19 cellular contexts compared by ENCODE assay signal in the genomic region with DNA sequence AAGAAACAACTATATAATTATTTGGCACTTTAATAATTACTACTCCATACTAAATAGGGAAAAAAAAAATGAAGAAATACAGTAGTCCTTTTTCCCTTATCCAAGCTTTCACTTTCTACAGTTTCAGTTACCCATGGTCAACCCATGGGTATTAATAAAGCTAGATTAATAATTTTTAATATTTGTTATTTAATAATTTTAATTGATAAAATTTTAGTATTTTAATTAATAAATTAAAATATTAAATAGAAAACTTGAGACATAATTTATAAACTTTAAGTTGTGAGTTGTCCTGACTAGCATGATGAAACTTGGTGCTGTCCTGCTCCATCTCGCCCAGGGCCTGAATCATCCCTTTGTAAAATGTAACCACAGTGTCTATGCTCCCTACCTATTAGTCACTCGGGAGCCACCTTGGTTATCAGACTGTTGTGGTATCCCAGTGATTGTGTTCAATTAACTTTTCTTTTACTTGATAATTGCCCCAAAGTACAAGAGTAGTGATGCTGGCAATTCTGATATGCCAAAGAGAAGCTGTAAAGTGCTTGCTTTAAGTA.
DNase-seq lines count a peak whose midpoint lies in the region; ATAC-seq and TF ChIP-seq lines count a peak whose summit lies in the region.
"Had no signal": no experiment of that assay in that cellular context is flagged by ENCODE, and none has a peak within 500 bp of the region (broad histone marks: within the 10 kb centered on the region; RNA-seq: fewer than 3 reads in every experiment).

No MANE protein-coding gene starts in this region.

- H3K4me3 Mint-ChIP-seq in osteocyte (ENCODE audit: unreplicated experiment): no peak overlapping the region
- H3K4me3 Mint-ChIP-seq: activated naive CD8-positive, alpha-beta T cell treated with anti-CD3 and anti-CD28 coated beads for 36 hours; CD4-positive, alpha-beta T cell had no signal

- H2AFZ ChIP-seq in PC-3 (ENCODE audit: low read length): no peak overlapping the region

- BruUV-seq in PC-3 (replicated peaks; lab: Mats Ljungman, UMichigan): no TSS peak

- H3K27me3 ChIP-seq in PC-3 (ENCODE audit: low read length) (no peaks in the 10 kb centered on the region), tibial nerve (no peaks in the 10 kb centered on the region)
- H3K27me3 ChIP-seq: left lung had no signal

- H3K27ac ChIP-seq in PC-3 (ENCODE audit: low read length): no peak overlapping the region
- no peak overlapping the region for H3K27ac ChIP-seq in tibial nerve
- H3K27ac ChIP-seq: left lung had no signal

- no peaks in the 10 kb centered on the region for H3K9me3 ChIP-seq in PC-3 (ENCODE audit: low read length)
- H3K9me3 ChIP-seq in tibial nerve: no peaks in the 10 kb centered on the region
- H3K9me3 ChIP-seq: left lung had no signal

- H3K4me3 ChIP-seq in PC-3 (ENCODE audit: low read length) (no peak overlapping the region), epithelial cell of proximal tubule (ENCODE audit: low read depth, low read length) (no peak overlapping the region), tibial nerve (no peak overlapping the region)
- H3K4me3 ChIP-seq: left lung had no signal

- TF ChIP-seq CTCF in PC-3 (conservative IDR thresholded peaks at IDR 0.05; ENCODE audit: low read depth, low read length) (no peak), epithelial cell of proximal tubule (conservative IDR thresholded peaks at IDR 0.05; ENCODE audit: low read depth, low read length) (no peak), osteocyte (IDR thresholded peaks at IDR 0.05) (no peak), tibial nerve (IDR thresholded peaks at IDR 0.05) (no peak)

- H3K4me2 ChIP-seq in PC-3 (ENCODE audit: low read length): no peak overlapping the region

- WGBS in tibial nerve, 2 donors: 93 to 94% methylated on average over 2 of the region's 2 CpGs

- H3K4me1 ChIP-seq in PC-3 (ENCODE audit: insufficient read depth, low read length) (peaks cover 29% of the 10 kb centered on the region), tibial nerve (no peaks in the 10 kb centered on the region)
- H3K4me1 ChIP-seq: left lung had no signal

- POLR2A ChIA-PET in PC-3 (lab: Charles Lee; ENCODE audit: unreplicated experiment): no interaction called here

- intact Hi-C loops in PC-3 (cut with micrococcal nuclease): no loop called here

- H3K9ac ChIP-seq in PC-3 (ENCODE audit: low read length): no peak overlapping the region

- H3K36me3 ChIP-seq in PC-3 (ENCODE audit: low read depth, low read length): peaks cover 7% of the 10 kb centered on the region; the same call in 1 of the 2 replicates
- H3K36me3 ChIP-seq in tibial nerve: no peaks in the 10 kb centered on the region
- H3K36me3 ChIP-seq: left lung had no signal

- ATAC-seq in PC-3: peak; percentile 79
- ATAC-seq in GM18909 (IDR thresholded peaks at IDR 0.05; ENCODE audit: poor library complexity, unreplicated experiment): no peak
- ATAC-seq: left lung had no signal

- no peaks in the 10 kb centered on the region for H3K9me3 Mint-ChIP-seq in osteocyte (ENCODE audit: unreplicated experiment)
- H3K9me3 Mint-ChIP-seq: activated naive CD8-positive, alpha-beta T cell treated with anti-CD3 and anti-CD28 coated beads for 36 hours; CD4-positive, alpha-beta T cell had no signal

- no peaks in the 10 kb centered on the region for H3K27me3 Mint-ChIP-seq in osteocyte (ENCODE audit: unreplicated experiment)
- H3K27me3 Mint-ChIP-seq: activated naive CD8-positive, alpha-beta T cell treated with anti-CD3 and anti-CD28 coated beads for 36 hours; CD4-positive, alpha-beta T cell; progenitor cell of endocrine pancreas had no signal

- TF ChIP-seq POLR2A in tibial nerve (IDR thresholded peaks at IDR 0.05): no peak

- H3K27ac Mint-ChIP-seq in osteocyte (ENCODE audit: unreplicated experiment): peak overlapping the region; percentile 57
- H3K27ac Mint-ChIP-seq: activated naive CD8-positive, alpha-beta T cell treated with anti-CD3 and anti-CD28 coated beads for 36 hours; CD4-positive, alpha-beta T cell; progenitor cell of endocrine pancreas had no signal

- CTCF ChIA-PET in PC-3 (lab: Charles Lee): no interaction called here

- H3K4me1 Mint-ChIP-seq in osteocyte (ENCODE audit: unreplicated experiment): peaks cover 40% of the 10 kb centered on the region
- H3K4me1 Mint-ChIP-seq: activated naive CD8-positive, alpha-beta T cell treated with anti-CD3 and anti-CD28 coated beads for 36 hours had no signal

- TF ChIP-seq EP300 in tibial nerve (IDR thresholded peaks at IDR 0.05): no peak

- no peaks in the 10 kb centered on the region for H3F3A ChIP-seq in PC-3 (ENCODE audit: low read length, unreplicated experiment)

- peaks cover 23% of the 10 kb centered on the region for H3K36me3 Mint-ChIP-seq in osteocyte (ENCODE audit: unreplicated experiment)
- H3K36me3 Mint-ChIP-seq: activated naive CD8-positive, alpha-beta T cell treated with anti-CD3 and anti-CD28 coated beads for 36 hours had no signal

- H3K79me2 ChIP-seq in PC-3 (ENCODE audit: low read length): peaks cover 47% of the 10 kb centered on the region

- DNase-seq in GM03348 (ENCODE audit: low spot score): peak; percentile 35
- DNase-seq in PC-3: peak; percentile 58
- peak; percentile 26 for DNase-seq in epithelial cell of proximal tubule (ENCODE audit: low read depth)
- DNase-seq in osteocyte (ENCODE audit: extremely low spot score, unreplicated experiment): no peak
- no peak for DNase-seq in NCI-H748 treated with DMSO at 0.1 percent for 48 hours (lab: John Stamatoyannopoulos, UW)
- no peak for DNase-seq in NCI-H524 treated with DMSO at 0.1 percent for 48 hours (lab: John Stamatoyannopoulos, UW)
- no peak for DNase-seq in tibial nerve (ENCODE audit: low spot score in 2 of 2)
- DNase-seq: activated CD4-positive, alpha-beta T cell treated with anti-CD3 and anti-CD28 coated beads, Interleukin-2, amount 50 U/mL, for 1 hour; activated naive CD8-positive, alpha-beta T cell treated with anti-CD3 and anti-CD28 coated beads for 36 hours; activated T-cell treated with anti-CD3 and anti-CD28 coated beads, Interleukin-2, amount 50 U/mL, for 1 hour; CD4-positive, alpha-beta T cell; GDM1; left lung; MV-4-11; NCI-H2081; Right ventricle myocardium superior; stimulated activated CD4-positive, alpha-beta T cell treated with anti-CD3 and anti-CD28 coated beads, Interleukin-15, amount 100 ng/mL, for 24 hours had no signal

- H4K20me1 ChIP-seq in PC-3 (ENCODE audit: low read length): peaks cover 4% of the 10 kb centered on the region; the same call in 1 of the 2 replicates

- H3K9me2 ChIP-seq in PC-3 (replicated peaks; ENCODE audit: low read length): no peaks in the 10 kb centered on the region

Comparison
In these comparisons a context has a peak if more than half of its experiments do, and no peak if none do; other contexts are left out.
1. DNase-seq: peak in GM03348 (single experiment), PC-3 (single experiment) and epithelial cell of proximal tubule (single experiment); none in osteocyte (single experiment), NCI-H748 treated with DMSO at 0.1 percent for 48 hours (single experiment), NCI-H524 treated with DMSO at 0.1 percent for 48 hours (single experiment) and tibial nerve (0 of 2).